Comparison of ENCODE assay signal across 18 cellular contexts in the genomic region with DNA sequence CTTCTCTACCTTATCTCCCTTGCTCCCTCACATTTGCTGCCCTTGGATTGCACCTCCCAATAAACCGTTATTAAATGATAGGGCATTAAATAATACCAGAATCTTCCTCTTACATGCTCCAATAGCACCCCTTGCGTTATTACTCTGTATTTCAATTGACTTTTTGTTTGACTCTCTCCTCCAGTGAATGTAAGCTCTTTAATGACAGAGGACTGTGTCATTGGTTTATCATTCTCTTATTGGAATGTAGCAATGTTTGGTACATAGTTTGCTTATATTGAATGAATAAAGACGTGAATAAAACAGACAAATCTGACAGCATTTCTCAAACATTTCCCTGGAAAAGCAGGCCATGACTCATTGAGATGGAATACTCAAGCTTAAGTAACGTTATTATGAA. TPM values are rescaled to one million over a fixed set of nuclear protein-coding genes. Genes with fewer than 3 reads are reported as not detected.
DNase-seq lines count a peak whose midpoint lies in the region; ATAC-seq, FAIRE-seq and TF ChIP-seq lines count a peak whose summit lies in the region.
"Had no signal": no experiment of that assay in that cellular context is flagged by ENCODE, and none has a peak within 500 bp of the region (broad histone marks: within the 10 kb centered on the region; RNA-seq: fewer than 3 reads in every experiment).

No MANE protein-coding gene starts in this region.

- H3K9me3 ChIP-seq in keratinocyte (ENCODE audit: control insufficient read depth, low read depth, low read length), result no peaks in the 10 kb centered on the region
- H3K9me3 ChIP-seq: BE2C had no signal

- peak overlapping the region; percentile 73 for H3K27ac ChIP-seq in ACC112 (ENCODE audit: low read depth, low read length)
- H3K27ac ChIP-seq in brain microvascular endothelial cell, result no peak overlapping the region
- no peak overlapping the region for H3K27ac ChIP-seq in keratinocyte (ENCODE audit: control insufficient read depth, insufficient read depth, low read length)

- no peaks in the 10 kb centered on the region for H3K9me1 ChIP-seq in keratinocyte (ENCODE audit: control insufficient read depth, extremely low read depth, insufficient read depth, low read length)

- no peaks in the 10 kb centered on the region for H3K27me3 ChIP-seq in ACC112 (ENCODE audit: insufficient read depth, low read length)
- no peaks in the 10 kb centered on the region for H3K27me3 ChIP-seq in brain microvascular endothelial cell (replicated peaks)
- no peaks in the 10 kb centered on the region for H3K27me3 ChIP-seq in keratinocyte (ENCODE audit: control insufficient read depth, extremely low read depth, insufficient read depth, low read length)
- H3K27me3 ChIP-seq: BE2C had no signal

- TF ChIP-seq CTCF in brain microvascular endothelial cell (IDR thresholded peaks at IDR 0.05; ENCODE audit: low read depth, low read length, missing control alignments) (no peak), keratinocyte (optimal IDR thresholded peaks at IDR 0.05 in 1 of 3, IDR thresholded peaks at IDR 0.05 in 1 of 3, conservative IDR thresholded peaks at IDR 0.05 in 1 of 3; ENCODE audit: extremely low read depth in 1 of 3, insufficient read depth in 2 of 3, low read length in 3 of 3) (no peak)

- peaks cover 69% of the 10 kb centered on the region for H3K4me1 ChIP-seq in ACC112 (ENCODE audit: control insufficient read depth, insufficient read depth, low read length, unreplicated experiment)
- H3K4me1 ChIP-seq in keratinocyte (ENCODE audit: control insufficient read depth, extremely low read depth, insufficient read depth, low read length), result peaks cover 24% of the 10 kb centered on the region
- H3K4me1 ChIP-seq: BE2C had no signal

- H4K20me1 ChIP-seq in keratinocyte (ENCODE audit: control insufficient read depth, extremely low read depth, insufficient read depth, low read length), result no peaks in the 10 kb centered on the region

- no peak overlapping the region for H3K9ac ChIP-seq in keratinocyte (ENCODE audit: control insufficient read depth, extremely low read depth, insufficient read depth, low read length)

- no peaks in the 10 kb centered on the region for H3K36me3 ChIP-seq in ACC112 (ENCODE audit: insufficient read depth, low read length)
- no peaks in the 10 kb centered on the region for H3K36me3 ChIP-seq in brain microvascular endothelial cell (replicated peaks)
- H3K36me3 ChIP-seq in keratinocyte (ENCODE audit: control insufficient read depth in 2 of 2, extremely low read depth in 1 of 2, insufficient read depth in 2 of 2, low read length in 2 of 2), result no peaks in the 10 kb centered on the region
- H3K36me3 ChIP-seq: BE2C had no signal

- FAIRE-seq in keratinocyte (lab: Jason Lieb, UNC), result no peak

- in situ Hi-C loops in brain microvascular endothelial cell (cut with HindIII; ENCODE audit: low pct_ligation_motif_present, low sequenced_read_pairs), result no loop called here

- peak overlapping the region; percentile 56 for H2AFZ ChIP-seq in ACC112 (ENCODE audit: low read length, unreplicated experiment)
- no peak overlapping the region for H2AFZ ChIP-seq in keratinocyte (ENCODE audit: control insufficient read depth, low read length)

- H3K4me2 ChIP-seq in keratinocyte (ENCODE audit: control insufficient read depth, extremely low read depth, insufficient read depth, low read depth, low read length), result peak overlapping the region; percentile 48

- dilution Hi-C loops in keratinocyte (cut with MboI; ENCODE audit: extremely low pct_ligation_motif_present, low sequenced_read_pairs), result no loop called here

- DNase-seq in HS-27A (ENCODE audit: low read depth), result peak; percentile 74
- peak; percentile 39 for DNase-seq in brain microvascular endothelial cell
- DNase-seq in keratinocyte (ENCODE audit: low read depth, low spot score), result no peak
- DNase-seq in stimulated activated CD4-positive, alpha-beta T cell treated with anti-CD3 and anti-CD28 coated beads, Interleukin-2, amount 100 ng/mL, for 24 hours, result no peak
- DNase-seq in epidermal melanocyte (ENCODE audit: insufficient read length, low spot score), result no peak
- no peak for DNase-seq in A172 (ENCODE audit: low spot score)
- DNase-seq: activated CD4-positive, alpha-beta T cell treated with anti-CD3 and anti-CD28 coated beads, Interleukin-2, amount 50 U/mL, for 48 hours; BE2C; endodermal cell; H9; NCI-H1105 treated with DMSO at 0.1 percent for 48 hours had no signal

- ATAC-seq in HG03565 (IDR thresholded peaks at IDR 0.05; ENCODE audit: unreplicated experiment), result no peak
- ATAC-seq: activated T-helper 17 cell treated with anti-CD3 and anti-CD28 coated beads, Interleukin-2, amount 50 U/mL, for 72 hours had no signal

- H3K4me3 ChIP-seq in ACC112 (ENCODE audit: low read depth, low read length), result peak overlapping the region; percentile 12; the same call in 1 of the 2 replicates
- no peak overlapping the region for H3K4me3 ChIP-seq in brain microvascular endothelial cell (ENCODE audit: low read depth, low read length)
- no peak overlapping the region for H3K4me3 ChIP-seq in keratinocyte (ENCODE audit: control insufficient read depth in 2 of 3, extremely low read depth in 1 of 3, insufficient read depth in 2 of 3, low read depth in 1 of 3, low read length in 3 of 3)
- H3K4me3 ChIP-seq: lung had no signal

- no peaks in the 10 kb centered on the region for H3K79me2 ChIP-seq in ACC112 (ENCODE audit: control insufficient read depth, insufficient read depth, low read length, unreplicated experiment)
- no peaks in the 10 kb centered on the region for H3K79me2 ChIP-seq in keratinocyte (ENCODE audit: control insufficient read depth, insufficient read depth, low read length)

RNA-seq across cellular contexts. Expression of a gene that starts 8.7 kb away (rescaled TPM):
- polyA plus RNA-seq in keratinocyte, result not detected in 3 replicates
- polyA plus RNA-seq in keratinocyte (2011; ENCODE audit: low read depth), result not detected
- not detected in 2 replicates for polyA plus RNA-seq in keratinocyte (2011; cell fraction: cytosol; rRNA removed)
- not detected in 2 replicates for polyA plus RNA-seq in keratinocyte (2011; cell fraction: nucleus; rRNA removed)
- not detected in 2 replicates for polyA plus RNA-seq in keratinocyte (2012; ENCODE audit: low replicate concordance)
- not detected in 3 replicates for polyA minus RNA-seq in keratinocyte
- polyA minus RNA-seq in keratinocyte (2011; cell fraction: cytosol; rRNA and poly(A)+ RNA removed), result not detected
- not detected in 2 replicates for polyA minus RNA-seq in keratinocyte (2011; cell fraction: nucleus; rRNA and poly(A)+ RNA removed)
- total RNA-seq in A172 (2014; rRNA removed; shearing (Covaris generic)), result not detected in 2 replicates
- total RNA-seq: endodermal cell, G401, H9, NCI-H460, RPMI7951 had no signal

RNA-seq across cellular contexts. Expression of a gene that starts 49.5 kb away (rescaled TPM):
- 1.6 to 2.0 TPM (median 1.9 TPM) in 3 replicates for polyA plus RNA-seq in keratinocyte
- polyA plus RNA-seq in keratinocyte (2011; ENCODE audit: low read depth), result 1.6 TPM
- polyA plus RNA-seq in keratinocyte (2011; cell fraction: cytosol; rRNA removed), result 2.4 and 3.2 TPM in 2 replicates
- 9.2 and 9.8 TPM in 2 replicates for polyA plus RNA-seq in keratinocyte (2011; cell fraction: nucleus; rRNA removed)
- 3.6 and 6.0 TPM in 2 replicates for polyA plus RNA-seq in keratinocyte (2012; ENCODE audit: low replicate concordance)
- 4.8 to 16.2 TPM (median 5.3 TPM) in 3 replicates for polyA minus RNA-seq in keratinocyte
- 6.1 TPM for polyA minus RNA-seq in keratinocyte (2011; cell fraction: cytosol; rRNA and poly(A)+ RNA removed)
- 4.6 and 6.5 TPM in 2 replicates for polyA minus RNA-seq in keratinocyte (2011; cell fraction: nucleus; rRNA and poly(A)+ RNA removed)
- 0.12 and 0.21 TPM in 2 replicates for total RNA-seq in A172 (2014; rRNA removed; shearing (Covaris generic))

Comparison
In these comparisons a context has a peak if more than half of its experiments do, and no peak if none do; other contexts are left out.
1. DNase-seq: peak in HS-27A (single experiment) and brain microvascular endothelial cell (single experiment); none in keratinocyte (single experiment), stimulated activated CD4-positive, alpha-beta T cell treated with anti-CD3 and anti-CD28 coated beads, Interleukin-2, amount 100 ng/mL, for 24 hours (0 of 2), epidermal melanocyte (single experiment) and A172 (single experiment).